ENCODE assay signal across 25 cellular contexts in the genomic region with DNA sequence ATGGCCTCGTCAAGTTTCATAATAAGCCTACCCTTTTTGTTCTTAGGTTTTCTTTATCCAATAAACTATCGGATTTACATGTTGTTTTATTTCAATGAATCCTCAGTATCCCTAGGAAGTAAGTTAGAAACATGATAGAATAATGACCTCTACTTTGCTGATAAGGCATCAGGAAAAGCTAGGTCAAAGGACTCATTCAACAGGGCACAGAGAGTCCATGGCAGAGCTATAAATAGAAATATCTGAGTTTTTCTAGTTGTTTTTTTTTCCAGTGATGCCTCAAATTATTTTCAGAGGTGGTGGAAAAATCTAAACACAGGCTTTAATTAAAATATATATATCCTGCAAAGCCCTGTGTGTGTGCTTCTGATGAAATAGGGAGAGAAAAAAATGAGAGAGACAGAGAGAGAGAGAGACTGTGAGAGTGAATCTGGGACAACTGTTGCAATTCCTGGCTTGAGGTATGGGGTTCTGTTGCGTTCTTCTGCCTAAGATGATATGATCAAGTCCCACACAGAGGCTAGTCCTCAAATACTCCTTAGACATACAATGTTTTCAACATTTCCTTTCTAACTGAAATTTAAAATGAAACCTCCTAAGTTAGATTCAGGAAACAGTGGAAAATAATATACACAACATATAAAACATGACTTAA.
DNase-seq lines count a peak whose midpoint lies in the region; ATAC-seq, FAIRE-seq and TF ChIP-seq lines count a peak whose summit lies in the region.
"Had no signal": no experiment of that assay in that cellular context is flagged by ENCODE, and none has a peak within 500 bp of the region (broad histone marks: within the 10 kb centered on the region; RNA-seq: fewer than 3 reads in every experiment).

No MANE protein-coding gene starts in this region.

- intact Hi-C loops in HepG2 (cut with micrococcal nuclease; ENCODE audit: unreplicated experiment) = no loop called here
- intact Hi-C loops in activated CD4-positive, alpha-beta T cell treated with anti-CD3 and anti-CD28 coated beads, Interleukin-2, amount 10 ng/mL, durations not matched to agents 24 days and 14 days (cut with micrococcal nuclease) = no loop called here

- CTCF ChIA-PET in HepG2 (lab: Yijun Ruan, JAX; ENCODE audit: low intra/inter-chr PET ratio, low total read pairs) = no interaction called here
- CTCF ChIA-PET in activated CD4-positive, alpha-beta memory T cell treated with anti-CD3 and anti-CD28 coated beads, Interleukin-2, amount 10 ng/mL, durations not matched to agents 7 days and 5 days (lab: Charles Lee) = no interaction called here

- H3K4me3 Mint-ChIP-seq in activated CD4-positive, alpha-beta T cell treated with anti-CD3 and anti-CD28 coated beads, Interleukin-2, amount 10 ng/mL, durations not matched to agents 24 days and 14 days = no peak overlapping the region
- H3K4me3 Mint-ChIP-seq in activated CD4-positive, alpha-beta memory T cell treated with anti-CD3 and anti-CD28 coated beads, Interleukin-2, amount 10 ng/mL, durations not matched to agents 7 days and 5 days = no peak overlapping the region
- H3K4me3 Mint-ChIP-seq: activated naive CD8-positive, alpha-beta T cell treated with anti-CD3 and anti-CD28 coated beads, Interleukin-2, amount 50 U/mL, for 24 hours; CD14-positive monocyte; naive thymus-derived CD8-positive, alpha-beta T cell; T-helper 2 cell treated with Interferon-gamma antibody and Interleukin-4, amounts not matched to agents 5 μg/mL and 100 μg/mL, for 36 hours had no signal

- no peak for TF ChIP-seq POLR2A in HepG2 (IDR thresholded peaks at IDR 0.05; ENCODE audit: insufficient read depth in 1 of 2, low read depth in 2 of 2, low read length in 2 of 2)

- in situ Hi-C loops in HepG2 (cut with HindIII; ENCODE audit: extremely low pct_ligation_motif_present, low pct_unique_long_range_greater_than_20kb) = no loop called here

- no peaks in the 10 kb centered on the region for H3K36me3 Mint-ChIP-seq in activated CD4-positive, alpha-beta T cell treated with anti-CD3 and anti-CD28 coated beads, Interleukin-2, amount 10 ng/mL, durations not matched to agents 24 days and 14 days (ENCODE audit: low read depth)
- no peaks in the 10 kb centered on the region for H3K36me3 Mint-ChIP-seq in activated CD4-positive, alpha-beta memory T cell treated with anti-CD3 and anti-CD28 coated beads, Interleukin-2, amount 10 ng/mL, durations not matched to agents 7 days and 5 days (ENCODE audit: low read depth)
- H3K36me3 Mint-ChIP-seq: CD14-positive monocyte; naive thymus-derived CD8-positive, alpha-beta T cell had no signal

- H3K9ac ChIP-seq in liver (ENCODE audit: low read depth in 1 of 2, low read length in 2 of 2) (no peak overlapping the region), HepG2 (ENCODE audit: insufficient read depth, low read depth, low read length) (no peak overlapping the region)

- H3K9me3 Mint-ChIP-seq in activated CD4-positive, alpha-beta T cell treated with anti-CD3 and anti-CD28 coated beads, Interleukin-2, amount 10 ng/mL, durations not matched to agents 24 days and 14 days = no peaks in the 10 kb centered on the region
- peaks cover 5% of the 10 kb centered on the region for H3K9me3 Mint-ChIP-seq in activated CD4-positive, alpha-beta memory T cell treated with anti-CD3 and anti-CD28 coated beads, Interleukin-2, amount 10 ng/mL, durations not matched to agents 7 days and 5 days
- H3K9me3 Mint-ChIP-seq: T-helper 2 cell treated with Interferon-gamma antibody and Interleukin-4, amounts not matched to agents 5 μg/mL and 100 μg/mL, for 36 hours had no signal

- no peaks in the 10 kb centered on the region for H4K20me1 ChIP-seq in HepG2 (ENCODE audit: insufficient read depth, low read length)

- TF ChIP-seq EP300 in HepG2 (IDR thresholded peaks at IDR 0.05; ENCODE audit: low read depth in 2 of 2, low read length in 2 of 2) (no peak), HepG2 (CRISPR knock-in tag; IDR thresholded peaks at IDR 0.05; ENCODE audit: borderline replicate concordance) (no peak)

- POLR2A ChIA-PET in HepG2 (lab: Yijun Ruan, JAX) = no interaction called here
- POLR2A ChIA-PET in activated CD4-positive, alpha-beta memory T cell treated with anti-CD3 and anti-CD28 coated beads, Interleukin-2, amount 10 ng/mL, durations not matched to agents 7 days and 5 days (lab: Charles Lee) = no interaction called here

- H3K9me3 ChIP-seq in liver (ENCODE audit: control insufficient read depth in 4 of 4, low read length in 3 of 4) (no peaks in the 10 kb centered on the region), HepG2 (ENCODE audit: low read length) (no peaks in the 10 kb centered on the region)

- H3K4me3 ChIP-seq in liver (ENCODE audit: low read depth in 1 of 3, low read length in 3 of 3) (no peak overlapping the region), HepG2 (replicated peaks in 1 of 3; ENCODE audit: insufficient read depth in 1 of 3, low read depth in 2 of 3, low read length in 3 of 3) (no peak overlapping the region), cardiac fibroblast (replicated peaks in 1 of 2; ENCODE audit: low read depth in 2 of 2, low read length in 2 of 2) (no peak overlapping the region)
- H3K4me3 ChIP-seq: K562 had no signal

- WGBS in liver = 52% methylated on average over 3 of the region's 3 CpGs
- WGBS in HepG2 (ENCODE audit: low lambda C conversion rate) = 3% methylated on average over 3 of the region's 3 CpGs

- no peaks in the 10 kb centered on the region for H3K27me3 Mint-ChIP-seq in activated CD4-positive, alpha-beta T cell treated with anti-CD3 and anti-CD28 coated beads, Interleukin-2, amount 10 ng/mL, durations not matched to agents 24 days and 14 days
- H3K27me3 Mint-ChIP-seq in activated CD4-positive, alpha-beta memory T cell treated with anti-CD3 and anti-CD28 coated beads, Interleukin-2, amount 10 ng/mL, durations not matched to agents 7 days and 5 days = no peaks in the 10 kb centered on the region
- H3K27me3 Mint-ChIP-seq: activated naive CD8-positive, alpha-beta T cell treated with anti-CD3 and anti-CD28 coated beads, Interleukin-2, amount 50 U/mL, for 24 hours; naive thymus-derived CD8-positive, alpha-beta T cell had no signal

- peak overlapping the region in 1 of 2 donors; percentile 9 for H3K27ac ChIP-seq in liver (ENCODE audit: low read depth in 1 of 2, low read length in 2 of 2)
- no peak overlapping the region for H3K27ac ChIP-seq in HepG2 (ENCODE audit: extremely low read length, insufficient read depth, low read length)
- H3K27ac ChIP-seq: WERI-Rb-1 had no signal

- no peaks in the 10 kb centered on the region for H3K79me2 ChIP-seq in HepG2 (ENCODE audit: insufficient read depth, low read length)

- no TSS peak for BruUV-seq in HepG2 (replicated peaks; lab: Mats Ljungman, UMichigan)

- no peak for DNase-seq in HepG2 (ENCODE audit: low spot score)
- peak; percentile 25 to 49 for DNase-seq in cardiac fibroblast (ENCODE audit: low read depth in 2 of 2)
- peak; percentile 69 for DNase-seq in iris pigment epithelial cell (ENCODE audit: low read depth)
- DNase-seq in NCI-H524 treated with DMSO at 0.1 percent for 48 hours (lab: John Stamatoyannopoulos, UW) = no peak
- no peak for DNase-seq in activated CD4-positive, alpha-beta T cell treated with anti-CD3 and anti-CD28 coated beads, Interleukin-2, amount 10 ng/mL, durations not matched to agents 24 days and 14 days
- DNase-seq in activated CD4-positive, alpha-beta memory T cell treated with anti-CD3 and anti-CD28 coated beads, Interleukin-2, amount 10 ng/mL, durations not matched to agents 7 days and 5 days = no peak
- DNase-seq: activated CD4-positive, alpha-beta T cell treated with anti-CD3 and anti-CD28 coated beads, Interleukin-2, amount 50 U/mL, for 4 hours; activated gamma-delta T cell; activated naive CD8-positive, alpha-beta T cell treated with anti-CD3 and anti-CD28 coated beads, Interleukin-2, amount 50 U/mL, for 24 hours; dermis blood vessel endothelial cell; EL; HCEC 1CT; naive thymus-derived CD8-positive, alpha-beta T cell; NCI-H1694 treated with DMSO at 0.1 percent for 48 hours; NCI-H526 treated with DMSO at 0.1 percent for 48 hours; retina; RPMI8226; trophoblast cell; WERI-Rb-1 had no signal

- TF ChIP-seq CTCF in liver (IDR thresholded peaks at IDR 0.05; ENCODE audit: low read depth, low read length, missing input control) (no peak), HepG2 (CRISPR knock-in tag; IDR thresholded peaks at IDR 0.05) (no peak), cardiac fibroblast (IDR thresholded peaks at IDR 0.05; ENCODE audit: low read depth, low read length) (no peak)

- H3K4me1 ChIP-seq in liver (ENCODE audit: control insufficient read depth in 4 of 4, insufficient read depth in 4 of 4, low read length in 3 of 4) = peaks cover 0 to 9% (median 2%) of the 10 kb centered on the region in 4 donors
- no peaks in the 10 kb centered on the region for H3K4me1 ChIP-seq in HepG2 (ENCODE audit: insufficient read depth, low read length)

- no peak for ATAC-seq in HepG2
- ATAC-seq in GM21737 (IDR thresholded peaks at IDR 0.05; ENCODE audit: unreplicated experiment) = no peak
- ATAC-seq: activated naive CD8-positive, alpha-beta T cell treated with anti-CD3 and anti-CD28 coated beads, Interleukin-2, amount 50 U/mL, for 24 hours; K562; naive thymus-derived CD8-positive, alpha-beta T cell had no signal

- H3K36me3 ChIP-seq in liver (ENCODE audit: control insufficient read depth in 4 of 4, insufficient read depth in 3 of 4, low read depth in 1 of 4, low read length in 3 of 4) (no peaks in the 10 kb centered on the region), HepG2 (replicated peaks in 1 of 2; ENCODE audit: control insufficient read depth in 1 of 2, insufficient read depth in 2 of 2, low read length in 2 of 2) (no peaks in the 10 kb centered on the region)
- H3K36me3 ChIP-seq: WERI-Rb-1 had no signal

- FAIRE-seq in HepG2 (lab: Jason Lieb, UNC) = no peak
- FAIRE-seq: D721Med, K562 had no signal

- no peaks in the 10 kb centered on the region for H3K27me3 ChIP-seq in liver (ENCODE audit: control insufficient read depth in 4 of 4, insufficient read depth in 4 of 4, low read length in 3 of 4)
- H3K27me3 ChIP-seq in HepG2 (ENCODE audit: control insufficient read depth in 1 of 2, insufficient read depth in 2 of 2, low read length in 2 of 2) = no peaks in the 10 kb centered on the region

- H3K4me2 ChIP-seq in HepG2 (ENCODE audit: low read depth, low read length) = no peak overlapping the region

- no peaks in the 10 kb centered on the region for H3K4me1 Mint-ChIP-seq in activated CD4-positive, alpha-beta T cell treated with anti-CD3 and anti-CD28 coated beads, Interleukin-2, amount 10 ng/mL, durations not matched to agents 24 days and 14 days
- no peaks in the 10 kb centered on the region for H3K4me1 Mint-ChIP-seq in activated CD4-positive, alpha-beta memory T cell treated with anti-CD3 and anti-CD28 coated beads, Interleukin-2, amount 10 ng/mL, durations not matched to agents 7 days and 5 days
- H3K4me1 Mint-ChIP-seq: activated naive CD8-positive, alpha-beta T cell treated with anti-CD3 and anti-CD28 coated beads, Interleukin-2, amount 50 U/mL, for 24 hours; naive thymus-derived CD8-positive, alpha-beta T cell had no signal

- H3K27ac Mint-ChIP-seq in activated CD4-positive, alpha-beta T cell treated with anti-CD3 and anti-CD28 coated beads, Interleukin-2, amount 10 ng/mL, durations not matched to agents 24 days and 14 days = no peak overlapping the region
- no peak overlapping the region for H3K27ac Mint-ChIP-seq in activated CD4-positive, alpha-beta memory T cell treated with anti-CD3 and anti-CD28 coated beads, Interleukin-2, amount 10 ng/mL, durations not matched to agents 7 days and 5 days
- H3K27ac Mint-ChIP-seq: activated naive CD8-positive, alpha-beta T cell treated with anti-CD3 and anti-CD28 coated beads, Interleukin-2, amount 50 U/mL, for 24 hours; CD14-positive monocyte; naive thymus-derived CD8-positive, alpha-beta T cell; T-helper 2 cell treated with Interferon-gamma antibody and Interleukin-4, amounts not matched to agents 5 μg/mL and 100 μg/mL, for 36 hours had no signal

- no peak overlapping the region for H2AFZ ChIP-seq in HepG2 (ENCODE audit: low read length)

- TF ChIP-seq RAD21 in liver (IDR thresholded peaks at IDR 0.05) (no peak), HepG2 (CRISPR knock-in tag; IDR thresholded peaks at IDR 0.05) (no peak)

Comparison
In these comparisons a context has a peak if more than half of its experiments do, and no peak if none do; other contexts are left out.
1. DNase-seq: peak in cardiac fibroblast (2 of 2) and iris pigment epithelial cell (single experiment); none in HepG2 (single experiment), NCI-H524 treated with DMSO at 0.1 percent for 48 hours (single experiment), activated CD4-positive, alpha-beta T cell treated with anti-CD3 and anti-CD28 coated beads, Interleukin-2, amount 10 ng/mL, durations not matched to agents 24 days and 14 days (single experiment) and activated CD4-positive, alpha-beta memory T cell treated with anti-CD3 and anti-CD28 coated beads, Interleukin-2, amount 10 ng/mL, durations not matched to agents 7 days and 5 days (single experiment).